Comparison of ENCODE assay signal across 8 cellular contexts in genomic region chr20:47355489-47356219, GRCh38. TPM values are rescaled to one million over a fixed set of nuclear protein-coding genes. Genes with fewer than 3 reads are reported as not detected.
A peak's percentile ranks its signal among the peaks of the same experiment; 100 is the strongest.
DNase-seq lines count a peak whose midpoint lies in the region; ATAC-seq and TF ChIP-seq lines count a peak whose summit lies in the region.

No MANE protein-coding gene starts in this region.

- H3K4me3 ChIP-seq in adrenal gland (peak overlapping the region in 1 of 4 donors; percentile 49), thoracic aorta (peak overlapping the region; percentile 3)

- 18 to 41% (median 34%) methylated on average over 2 of the region's 2 CpGs for WGBS in adrenal gland, 4 donors

- intact Hi-C loops in adrenal gland (cut with DNase I) = loop anchor here in 1 of 2 donors (5.0 kb wide), 1 partner anchor 38 kb away; no protein-coding TSS in a partner anchor

- TF ChIP-seq POLR2A in adrenal gland (IDR thresholded peaks at IDR 0.05) = peak in 1 of 2 donors; percentile 28

- H3K27me3 ChIP-seq in adrenal gland (no peaks in the 10 kb centered on the region), thoracic aorta (replicated peaks; ENCODE audit: insufficient read depth) (no peaks in the 10 kb centered on the region)

- H3K36me3 ChIP-seq in adrenal gland (replicated peaks in 1 of 2) (no peaks in the 10 kb centered on the region), thoracic aorta (no peaks in the 10 kb centered on the region)

- H3K9me3 ChIP-seq in adrenal gland (replicated peaks in 1 of 3) = no peaks in the 10 kb centered on the region
- no peaks in the 10 kb centered on the region for H3K9me3 ChIP-seq in thoracic aorta

- ATAC-seq in thoracic aorta (ENCODE audit: insufficient number of reproducible peaks, low FRiP score, low read depth) = no peak
- no peak for ATAC-seq in HG03280 (IDR thresholded peaks at IDR 0.05; ENCODE audit: unreplicated experiment)
- no peak for ATAC-seq in activated CD4-positive, CD25-positive, alpha-beta regulatory T cell treated with anti-CD3 and anti-CD28 coated beads, Interleukin-2, amount 50 U/mL, for 24 hours
- no peak for ATAC-seq in GM18520 (IDR thresholded peaks at IDR 0.05; ENCODE audit: unreplicated experiment)

- DNase-seq in DMS114 treated with DMSO at 0.1 percent for 48 hours (lab: John Stamatoyannopoulos, UW; ENCODE audit: unreplicated experiment) (peak; percentile 21), NCI-H146 (lab: John Stamatoyannopoulos, UW) (peak; percentile 59), adrenal gland (no peak), left kidney (ENCODE audit: low read depth, low spot score) (peak; percentile 42), thoracic aorta (ENCODE audit: low spot score) (no peak)

- TF ChIP-seq CTCF in adrenal gland (IDR thresholded peaks at IDR 0.05) (no peak), thoracic aorta (IDR thresholded peaks at IDR 0.05) (no peak)

- H3K27ac ChIP-seq in adrenal gland (peak overlapping the region; percentile 95 to 99 (median 98)), thoracic aorta (peak overlapping the region; percentile 97 to 100)

- H3K4me1 ChIP-seq in adrenal gland (replicated peaks in 1 of 2) (peaks cover 96 to 100% of the 10 kb centered on the region in 2 donors), thoracic aorta (ENCODE audit: control insufficient read depth in 1 of 2, low read depth in 2 of 2) (peaks cover 91 to 99% of the 10 kb centered on the region in 2 donors)

RNA-seq across cellular contexts. Expression of gene ZMYND8, which starts 0.8 kb away (rescaled TPM):
- total RNA-seq in adrenal gland (100 to 1,000 TPM in 2 of 8 donors, 10 to 100 TPM in 6; 58.4 to 116 (median 70.5) TPM), thoracic aorta (10 to 100 TPM; 17.9 to 27.2 TPM)
- 10 to 100 TPM; 37.0 to 83.9 (median 64.1) TPM for polyA plus RNA-seq in adrenal gland

Comparison
In these comparisons a context has a peak if more than half of its experiments do, and no peak if none do; other contexts are left out.
1. DNase-seq: peak in DMS114 treated with DMSO at 0.1 percent for 48 hours (single experiment), NCI-H146 (single experiment) and left kidney (single experiment); none in adrenal gland (0 of 7) and thoracic aorta (single experiment).